22 cellular contexts compared by ENCODE assay signal in genomic region chr12:112862570-112863137, GRCh38. TPM values are rescaled to one million over a fixed set of nuclear protein-coding genes. Genes with fewer than 3 reads are reported as not detected.
A peak's percentile ranks its signal among the peaks of the same experiment; 100 is the strongest.
DNase-seq lines count a peak whose midpoint lies in the region; ATAC-seq and TF ChIP-seq lines count a peak whose summit lies in the region.
"Had no signal": no experiment of that assay in that cellular context is flagged by ENCODE, and none has a peak within 500 bp of the region (broad histone marks: within the 10 kb centered on the region; RNA-seq: fewer than 3 reads in every experiment).

No MANE protein-coding gene starts in this region.

- peak in 1 of 5 donors; percentile 31 for DNase-seq in heart left ventricle
- DNase-seq in cardiac septum (ENCODE audit: low spot score) = no peak
- DNase-seq in NCI-H345 treated with DMSO at 0.1 percent for 48 hours (lab: John Stamatoyannopoulos, UW; ENCODE audit: unreplicated experiment) = peak; percentile 11
- DNase-seq in cerebellar cortex (ENCODE audit: low spot score) = peak; percentile 53
- no peak for DNase-seq in upper lobe of right lung
- no peak for DNase-seq in mammary epithelial cell
- no peak for DNase-seq in activated CD4-positive, alpha-beta memory T cell treated with anti-CD3 and anti-CD28 coated beads, Interleukin-2, amount 10 ng/mL, durations not matched to agents 7 days and 5 days
- DNase-seq in thyroid gland = no peak
- DNase-seq: 8988T; CD8-positive, alpha-beta T cell; GDM1; HCEC 1CT; KBM-7; MM.1S; NCI-H1092; NCI-H1436 treated with DMSO at 0.1 percent for 48 hours; NCI-H2081 treated with DMSO at 0.1 percent for 48 hours; NCI-H2171 treated with DMSO at 0.1 percent for 48 hours; NCI-H774; OCI-M1 had no signal

- no peak overlapping the region for H3K4me2 ChIP-seq in mammary epithelial cell (ENCODE audit: insufficient read depth, low read depth, low read length)
- H3K4me2 ChIP-seq: GM23338 had no signal

- intact Hi-C loops in heart left ventricle (cut with DNase I) = no loop called here
- intact Hi-C loops in cardiac septum (cut with DNase I) = no loop called here
- intact Hi-C loops in upper lobe of right lung (cut with DNase I) = no loop called here
- intact Hi-C loops in mammary epithelial cell (cut with micrococcal nuclease) = no loop called here
- intact Hi-C loops in thyroid gland (cut with DNase I) = no loop called here

- H4K20me1 ChIP-seq in mammary epithelial cell (ENCODE audit: insufficient read depth, low read length) = no peaks in the 10 kb centered on the region

- H3K4me1 Mint-ChIP-seq in activated CD4-positive, alpha-beta memory T cell treated with anti-CD3 and anti-CD28 coated beads, Interleukin-2, amount 10 ng/mL, durations not matched to agents 7 days and 5 days = no peaks in the 10 kb centered on the region
- H3K4me1 Mint-ChIP-seq: GM23338 had no signal

- no peaks in the 10 kb centered on the region for H3K9me3 ChIP-seq in heart left ventricle
- H3K9me3 ChIP-seq in upper lobe of right lung = no peaks in the 10 kb centered on the region
- H3K9me3 ChIP-seq in mammary epithelial cell (replicated peaks; ENCODE audit: insufficient read depth, low read length) = no peaks in the 10 kb centered on the region
- H3K9me3 ChIP-seq in thyroid gland = no peaks in the 10 kb centered on the region

- H3K9me3 Mint-ChIP-seq in activated CD4-positive, alpha-beta memory T cell treated with anti-CD3 and anti-CD28 coated beads, Interleukin-2, amount 10 ng/mL, durations not matched to agents 7 days and 5 days = no peaks in the 10 kb centered on the region
- H3K9me3 Mint-ChIP-seq: CD8-positive, alpha-beta T cell; GM23338 had no signal

- ATAC-seq in heart left ventricle (peak; percentile 50 to 78 (median 60)), upper lobe of right lung (peak; percentile 19)
- ATAC-seq: CD8-positive, alpha-beta T cell; GM23338; Right ventricle myocardium inferior had no signal

- no peaks in the 10 kb centered on the region for H3K79me2 ChIP-seq in mammary epithelial cell (ENCODE audit: insufficient read depth, low read length)

- H3K4me3 Mint-ChIP-seq in activated CD4-positive, alpha-beta memory T cell treated with anti-CD3 and anti-CD28 coated beads, Interleukin-2, amount 10 ng/mL, durations not matched to agents 7 days and 5 days = no peak overlapping the region
- H3K4me3 Mint-ChIP-seq: CD8-positive, alpha-beta T cell; GM23338 had no signal

- in situ Hi-C loops in mammary epithelial cell (cut with MboI; ENCODE audit: low sequenced_read_pairs in 2 of 2) = no loop called here

- no peak for TF ChIP-seq CTCF in heart left ventricle (IDR thresholded peaks at IDR 0.05)
- no peak for TF ChIP-seq CTCF in upper lobe of right lung (IDR thresholded peaks at IDR 0.05)
- TF ChIP-seq CTCF in mammary epithelial cell (conservative IDR thresholded peaks at IDR 0.05 in 1 of 2, IDR thresholded peaks at IDR 0.05 in 1 of 2; ENCODE audit: extremely low read depth in 1 of 2, insufficient read depth in 1 of 2, low read depth in 1 of 2, low read length in 2 of 2) = no peak
- no peak for TF ChIP-seq CTCF in thyroid gland (IDR thresholded peaks at IDR 0.05)

- H3K27me3 Mint-ChIP-seq in activated CD4-positive, alpha-beta memory T cell treated with anti-CD3 and anti-CD28 coated beads, Interleukin-2, amount 10 ng/mL, durations not matched to agents 7 days and 5 days = peaks cover 17% of the 10 kb centered on the region

- H3K36me3 ChIP-seq in heart left ventricle (no peaks in the 10 kb centered on the region), upper lobe of right lung (no peaks in the 10 kb centered on the region), mammary epithelial cell (ENCODE audit: insufficient read depth, low read length) (no peaks in the 10 kb centered on the region), thyroid gland (no peaks in the 10 kb centered on the region)

- H3K4me3 ChIP-seq in heart left ventricle = no peak overlapping the region
- no peak overlapping the region for H3K4me3 ChIP-seq in upper lobe of right lung
- no peak overlapping the region for H3K4me3 ChIP-seq in mammary epithelial cell (replicated peaks in 1 of 3; ENCODE audit: insufficient read depth in 1 of 3, low read depth in 2 of 3, low read length in 3 of 3)
- no peak overlapping the region for H3K4me3 ChIP-seq in thyroid gland (replicated peaks in 1 of 3)
- H3K4me3 ChIP-seq: GM23338 had no signal

- H3K27ac ChIP-seq in heart left ventricle (no peak overlapping the region), upper lobe of right lung (no peak overlapping the region), mammary epithelial cell (ENCODE audit: insufficient read depth, low read depth, low read length) (no peak overlapping the region), thyroid gland (no peak overlapping the region)

- no peak overlapping the region for H3K27ac Mint-ChIP-seq in activated CD4-positive, alpha-beta memory T cell treated with anti-CD3 and anti-CD28 coated beads, Interleukin-2, amount 10 ng/mL, durations not matched to agents 7 days and 5 days
- H3K27ac Mint-ChIP-seq: CD8-positive, alpha-beta T cell; GM23338 had no signal

- POLR2A ChIA-PET in activated CD4-positive, alpha-beta memory T cell treated with anti-CD3 and anti-CD28 coated beads, Interleukin-2, amount 10 ng/mL, durations not matched to agents 7 days and 5 days (lab: Charles Lee) = no interaction called here

- H3K36me3 Mint-ChIP-seq in activated CD4-positive, alpha-beta memory T cell treated with anti-CD3 and anti-CD28 coated beads, Interleukin-2, amount 10 ng/mL, durations not matched to agents 7 days and 5 days (ENCODE audit: low read depth) = no peaks in the 10 kb centered on the region
- H3K36me3 Mint-ChIP-seq: CD8-positive, alpha-beta T cell had no signal

- H3K27me3 ChIP-seq in heart left ventricle (peaks cover 0 to 40% (median 8%) of the 10 kb centered on the region in 9 donors), upper lobe of right lung (peaks cover 18% of the 10 kb centered on the region), mammary epithelial cell (ENCODE audit: insufficient read depth, low read length) (no peaks in the 10 kb centered on the region), thyroid gland (no peaks in the 10 kb centered on the region)

- dilution Hi-C loops in mammary epithelial cell (cut with HindIII; ENCODE audit: low sequenced_read_pairs) = no loop called here

- no peak overlapping the region for H3K9ac ChIP-seq in mammary epithelial cell (ENCODE audit: insufficient read depth, low read length)

- CTCF ChIA-PET in mammary epithelial cell (lab: Charles Lee; ENCODE audit: low non-redundant PET) = no interaction called here
- CTCF ChIA-PET in activated CD4-positive, alpha-beta memory T cell treated with anti-CD3 and anti-CD28 coated beads, Interleukin-2, amount 10 ng/mL, durations not matched to agents 7 days and 5 days (lab: Charles Lee) = interaction anchor here (2.2 kb wide), 1 partner anchor 38 kb away, joined by 9 read pairs; no protein-coding TSS in a partner anchor

- 49 to 53% (median 53%) methylated on average over 7 to 10 of the region's 10 CpGs for WGBS in heart left ventricle, 4 donors
- WGBS in mammary epithelial cell (ENCODE audit: low coverage, missing lambda C conversion rate) = 30% methylated on average over 5 of the region's 10 CpGs
- WGBS in thyroid gland, 2 donors = 65 to 66% methylated on average over 10 of the region's 10 CpGs

- TF ChIP-seq POLR2A in heart left ventricle (IDR thresholded peaks at IDR 0.05) (no peak), thyroid gland (IDR thresholded peaks at IDR 0.05) (no peak)

- no peaks in the 10 kb centered on the region for H3K4me1 ChIP-seq in heart left ventricle
- no peaks in the 10 kb centered on the region for H3K4me1 ChIP-seq in upper lobe of right lung
- no peaks in the 10 kb centered on the region for H3K4me1 ChIP-seq in mammary epithelial cell (ENCODE audit: insufficient read depth, low read length)
- no peaks in the 10 kb centered on the region for H3K4me1 ChIP-seq in thyroid gland

- no peak overlapping the region for H2AFZ ChIP-seq in mammary epithelial cell (ENCODE audit: low read depth, low read length)
- H2AFZ ChIP-seq: GM23338 had no signal

- BruUV-seq in mammary epithelial cell (replicated peaks; lab: Mats Ljungman, UMichigan) = no TSS peak

RNA-seq across cellular contexts. Expression of gene OAS1, which starts 44.1 kb away (rescaled TPM):
- total RNA-seq in heart left ventricle (10 to 100 TPM in 4 of 9 donors, 1 to 10 TPM in 5; 4.1 to 34.8 (median 8.0) TPM), cardiac septum (4.0 TPM), upper lobe of right lung (60.0 TPM), mammary epithelial cell (1 to 10 TPM; 4.0 to 4.2 TPM), thyroid gland (1 to 10 TPM; 5.5 to 9.2 (median 7.0) TPM)
- polyA plus RNA-seq in heart left ventricle (1 to 10 TPM; 4.1 to 5.8 TPM), mammary epithelial cell (5.8 TPM)
- not detected for polyA minus RNA-seq in mammary epithelial cell
- 100 to 1,000 TPM; 246 to 248 TPM for total RNA-seq in activated CD4-positive, alpha-beta memory T cell treated with anti-CD3 and anti-CD28 coated beads, Interleukin-2, amount 10 ng/mL, durations not matched to agents 7 days and 5 days
- total RNA-seq: GM23338 had no signal
- polyA plus RNA-seq: GM23338 had no signal

Comparison
In these comparisons a context has a peak if more than half of its experiments do, and no peak if none do; other contexts are left out.
1. DNase-seq: peak in NCI-H345 treated with DMSO at 0.1 percent for 48 hours (single experiment) and cerebellar cortex (single experiment); none in cardiac septum (single experiment), upper lobe of right lung (single experiment), mammary epithelial cell (single experiment), activated CD4-positive, alpha-beta memory T cell treated with anti-CD3 and anti-CD28 coated beads, Interleukin-2, amount 10 ng/mL, durations not matched to agents 7 days and 5 days (single experiment) and thyroid gland (0 of 2).